Comparison of ENCODE assay signal across 1 cellular context in genomic region chr10:25493122-25493893, GRCh38.
TF ChIP-seq lines count a peak whose summit lies in the region.

No MANE protein-coding gene starts in this region.

TF ChIP-seq in K562, 482 proteins besides CTCF, POLR2A, EP300 and RAD21 (continued from another document and continues in another):
- TF ChIP-seq KAT7 (CRISPR knock-in tag; IDR thresholded peaks at IDR 0.05; ENCODE audit: borderline replicate concordance) (no peak), NRF1 (conservative IDR thresholded peaks at IDR 0.05 in 1 of 2, IDR thresholded peaks at IDR 0.05 in 1 of 2) (peak in 1 of 2 experiments; percentile 50; a peak in 3 of 4 replicates), JUND (IDR thresholded peaks at IDR 0.05; ENCODE audit: borderline replicate concordance, low read depth, low read length) (peak; percentile 90), JUND (tag; IDR thresholded peaks at IDR 0.05; ENCODE audit: borderline replicate concordance, low read depth, low read length) (peak; percentile 85; the same call in 2 of the 3 replicates), KLF13 (tag; IDR thresholded peaks at IDR 0.05; ENCODE audit: borderline replicate concordance, low read depth) (no peak), TCF3 (CRISPR knock-in tag; IDR thresholded peaks at IDR 0.05) (peak; percentile 92), MTA2 (IDR thresholded peaks at IDR 0.05; ENCODE audit: low read depth) (peak; percentile 89), KHSRP (IDR thresholded peaks at IDR 0.05) (no peak), TEAD2 (tag; IDR thresholded peaks at IDR 0.05) (no peak), ZNF740 (CRISPR knock-in tag; IDR thresholded peaks at IDR 0.05) (no peak), ZNF740 (tag; IDR thresholded peaks at IDR 0.05) (no peak), CBFA2T2 (conservative IDR thresholded peaks at IDR 0.05) (peak; percentile 87), HOMEZ (CRISPR knock-in tag; IDR thresholded peaks at IDR 0.05) (no peak), POLR2AphosphoS5 (IDR thresholded peaks at IDR 0.05; ENCODE audit: control insufficient read depth, insufficient read depth, low read depth, low read length) (peak; percentile 87), ZEB2 (IDR thresholded peaks at IDR 0.05) (0 out of 2 replicates have a peak, but pooled peaks have one; percentile 47), SMARCE1 (IDR thresholded peaks at IDR 0.05) (peak; percentile 99), EHMT2 (IDR thresholded peaks at IDR 0.05) (peak; percentile 85), PHF20 (IDR thresholded peaks at IDR 0.05; ENCODE audit: partially characterized antibody) (no peak), E2F1 (CRISPR knock-in tag; IDR thresholded peaks at IDR 0.05) (no peak), ZFP36 (IDR thresholded peaks at IDR 0.05; ENCODE audit: low read depth, low read length, partially characterized antibody) (peak; percentile 51), HMGN3 (IDR thresholded peaks at IDR 0.05; ENCODE audit: borderline replicate concordance, extremely low read depth, insufficient read length, low read depth, low read length) (peak; percentile 64), MAFF (IDR thresholded peaks at IDR 0.05; ENCODE audit: low read length) (peak; percentile 59), SMAD4 (CRISPR knock-in tag; conservative IDR thresholded peaks at IDR 0.05) (peak; percentile 63; the same call in 1 of the 2 replicates), ELF4 (CRISPR knock-in tag; IDR thresholded peaks at IDR 0.05) (no peak), MTA1 (IDR thresholded peaks at IDR 0.05; ENCODE audit: borderline replicate concordance) (peak; percentile 74; the same call in 1 of the 2 replicates), RBBP5 (IDR thresholded peaks at IDR 0.05; ENCODE audit: borderline replicate concordance, insufficient read depth, low read length, poor library complexity, severe bottlenecking) (no peak), FOS (IDR thresholded peaks at IDR 0.05; ENCODE audit: extremely low read depth, insufficient read length) (peak; percentile 15), PTRF (tag; IDR thresholded peaks at IDR 0.05) (no peak), STAG1 (CRISPR knock-in tag; IDR thresholded peaks at IDR 0.05; ENCODE audit: borderline replicate concordance) (no peak), ZNF24 (IDR thresholded peaks at IDR 0.05) (no peak; the same call in 1 of the 2 replicates), PRDM10 (IDR thresholded peaks at IDR 0.05; ENCODE audit: partially characterized antibody) (peak; percentile 33), MAZ (CRISPR knock-in tag; conservative IDR thresholded peaks at IDR 0.05 in 1 of 2, IDR thresholded peaks at IDR 0.05 in 1 of 2) (0 out of 4 replicates have a peak, but pooled peaks of 1 of the 2 experiments have one; percentile 37), PHTF2 (CRISPR knock-in tag; IDR thresholded peaks at IDR 0.05) (no peak), YY1 (IDR thresholded peaks at IDR 0.05; ENCODE audit: borderline replicate concordance in 1 of 3, control insufficient read depth in 1 of 3, extremely low read depth in 1 of 3, insufficient read depth in 3 of 3, insufficient read length in 1 of 3, insufficient replicate concordance in 2 of 3, low read depth in 1 of 3, low read length in 2 of 3) (peak in 1 of 3 experiments; percentile 46), NCOA2 (IDR thresholded peaks at IDR 0.05; ENCODE audit: partially characterized antibody in 2 of 2) (peak; percentile 25 to 89), CBX5 (IDR thresholded peaks at IDR 0.05; ENCODE audit: borderline replicate concordance, low read depth) (no peak), ZNF695 (CRISPR knock-in tag; IDR thresholded peaks at IDR 0.05) (no peak), ZNF347 (CRISPR knock-in tag; IDR thresholded peaks at IDR 0.05; ENCODE audit: low read depth) (no peak), RB1 (IDR thresholded peaks at IDR 0.05; ENCODE audit: low read depth) (no peak)
- TF ChIP-seq, protein P1, sequence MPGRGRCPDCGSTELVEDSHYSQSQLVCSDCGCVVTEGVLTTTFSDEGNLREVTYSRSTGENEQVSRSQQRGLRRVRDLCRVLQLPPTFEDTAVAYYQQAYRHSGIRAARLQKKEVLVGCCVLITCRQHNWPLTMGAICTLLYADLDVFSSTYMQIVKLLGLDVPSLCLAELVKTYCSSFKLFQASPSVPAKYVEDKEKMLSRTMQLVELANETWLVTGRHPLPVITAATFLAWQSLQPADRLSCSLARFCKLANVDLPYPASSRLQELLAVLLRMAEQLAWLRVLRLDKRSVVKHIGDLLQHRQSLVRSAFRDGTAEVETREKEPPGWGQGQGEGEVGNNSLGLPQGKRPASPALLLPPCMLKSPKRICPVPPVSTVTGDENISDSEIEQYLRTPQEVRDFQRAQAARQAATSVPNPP (IDR thresholded peaks at IDR 0.05; ENCODE audit: borderline replicate concordance, insufficient read depth, insufficient read length), result no peak
- TF ChIP-seq, protein P2, sequence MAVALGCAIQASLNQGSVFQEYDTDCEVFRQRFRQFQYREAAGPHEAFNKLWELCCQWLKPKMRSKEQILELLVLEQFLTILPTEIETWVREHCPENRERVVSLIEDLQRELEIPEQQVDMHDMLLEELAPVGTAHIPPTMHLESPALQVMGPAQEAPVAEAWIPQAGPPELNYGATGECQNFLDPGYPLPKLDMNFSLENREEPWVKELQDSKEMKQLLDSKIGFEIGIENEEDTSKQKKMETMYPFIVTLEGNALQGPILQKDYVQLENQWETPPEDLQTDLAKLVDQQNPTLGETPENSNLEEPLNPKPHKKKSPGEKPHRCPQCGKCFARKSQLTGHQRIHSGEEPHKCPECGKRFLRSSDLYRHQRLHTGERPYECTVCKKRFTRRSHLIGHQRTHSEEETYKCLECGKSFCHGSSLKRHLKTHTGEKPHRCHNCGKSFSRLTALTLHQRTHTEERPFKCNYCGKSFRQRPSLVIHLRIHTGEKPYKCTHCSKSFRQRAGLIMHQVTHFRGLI (CRISPR knock-in tag; IDR thresholded peaks at IDR 0.05), result no peak
- TF ChIP-seq, protein P3, sequence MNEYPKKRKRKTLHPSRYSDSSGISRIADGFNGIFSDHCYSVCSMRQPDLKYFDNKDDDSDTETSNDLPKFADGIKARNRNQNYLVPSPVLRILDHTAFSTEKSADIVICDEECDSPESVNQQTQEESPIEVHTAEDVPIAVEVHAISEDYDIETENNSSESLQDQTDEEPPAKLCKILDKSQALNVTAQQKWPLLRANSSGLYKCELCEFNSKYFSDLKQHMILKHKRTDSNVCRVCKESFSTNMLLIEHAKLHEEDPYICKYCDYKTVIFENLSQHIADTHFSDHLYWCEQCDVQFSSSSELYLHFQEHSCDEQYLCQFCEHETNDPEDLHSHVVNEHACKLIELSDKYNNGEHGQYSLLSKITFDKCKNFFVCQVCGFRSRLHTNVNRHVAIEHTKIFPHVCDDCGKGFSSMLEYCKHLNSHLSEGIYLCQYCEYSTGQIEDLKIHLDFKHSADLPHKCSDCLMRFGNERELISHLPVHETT (CRISPR knock-in tag; conservative IDR thresholded peaks at IDR 0.05 in 1 of 2, IDR thresholded peaks at IDR 0.05 in 1 of 2), result peak in 1 of 2 experiments; percentile 13; a peak in 1 of 4 replicates
- TF ChIP-seq, protein P4, sequence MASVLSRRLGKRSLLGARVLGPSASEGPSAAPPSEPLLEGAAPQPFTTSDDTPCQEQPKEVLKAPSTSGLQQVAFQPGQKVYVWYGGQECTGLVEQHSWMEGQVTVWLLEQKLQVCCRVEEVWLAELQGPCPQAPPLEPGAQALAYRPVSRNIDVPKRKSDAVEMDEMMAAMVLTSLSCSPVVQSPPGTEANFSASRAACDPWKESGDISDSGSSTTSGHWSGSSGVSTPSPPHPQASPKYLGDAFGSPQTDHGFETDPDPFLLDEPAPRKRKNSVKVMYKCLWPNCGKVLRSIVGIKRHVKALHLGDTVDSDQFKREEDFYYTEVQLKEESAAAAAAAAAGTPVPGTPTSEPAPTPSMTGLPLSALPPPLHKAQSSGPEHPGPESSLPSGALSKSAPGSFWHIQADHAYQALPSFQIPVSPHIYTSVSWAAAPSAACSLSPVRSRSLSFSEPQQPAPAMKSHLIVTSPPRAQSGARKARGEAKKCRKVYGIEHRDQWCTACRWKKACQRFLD (CRISPR knock-in tag; IDR thresholded peaks at IDR 0.05), result no peak; the same call in 1 of the 2 replicates
- TF ChIP-seq, protein P5, sequence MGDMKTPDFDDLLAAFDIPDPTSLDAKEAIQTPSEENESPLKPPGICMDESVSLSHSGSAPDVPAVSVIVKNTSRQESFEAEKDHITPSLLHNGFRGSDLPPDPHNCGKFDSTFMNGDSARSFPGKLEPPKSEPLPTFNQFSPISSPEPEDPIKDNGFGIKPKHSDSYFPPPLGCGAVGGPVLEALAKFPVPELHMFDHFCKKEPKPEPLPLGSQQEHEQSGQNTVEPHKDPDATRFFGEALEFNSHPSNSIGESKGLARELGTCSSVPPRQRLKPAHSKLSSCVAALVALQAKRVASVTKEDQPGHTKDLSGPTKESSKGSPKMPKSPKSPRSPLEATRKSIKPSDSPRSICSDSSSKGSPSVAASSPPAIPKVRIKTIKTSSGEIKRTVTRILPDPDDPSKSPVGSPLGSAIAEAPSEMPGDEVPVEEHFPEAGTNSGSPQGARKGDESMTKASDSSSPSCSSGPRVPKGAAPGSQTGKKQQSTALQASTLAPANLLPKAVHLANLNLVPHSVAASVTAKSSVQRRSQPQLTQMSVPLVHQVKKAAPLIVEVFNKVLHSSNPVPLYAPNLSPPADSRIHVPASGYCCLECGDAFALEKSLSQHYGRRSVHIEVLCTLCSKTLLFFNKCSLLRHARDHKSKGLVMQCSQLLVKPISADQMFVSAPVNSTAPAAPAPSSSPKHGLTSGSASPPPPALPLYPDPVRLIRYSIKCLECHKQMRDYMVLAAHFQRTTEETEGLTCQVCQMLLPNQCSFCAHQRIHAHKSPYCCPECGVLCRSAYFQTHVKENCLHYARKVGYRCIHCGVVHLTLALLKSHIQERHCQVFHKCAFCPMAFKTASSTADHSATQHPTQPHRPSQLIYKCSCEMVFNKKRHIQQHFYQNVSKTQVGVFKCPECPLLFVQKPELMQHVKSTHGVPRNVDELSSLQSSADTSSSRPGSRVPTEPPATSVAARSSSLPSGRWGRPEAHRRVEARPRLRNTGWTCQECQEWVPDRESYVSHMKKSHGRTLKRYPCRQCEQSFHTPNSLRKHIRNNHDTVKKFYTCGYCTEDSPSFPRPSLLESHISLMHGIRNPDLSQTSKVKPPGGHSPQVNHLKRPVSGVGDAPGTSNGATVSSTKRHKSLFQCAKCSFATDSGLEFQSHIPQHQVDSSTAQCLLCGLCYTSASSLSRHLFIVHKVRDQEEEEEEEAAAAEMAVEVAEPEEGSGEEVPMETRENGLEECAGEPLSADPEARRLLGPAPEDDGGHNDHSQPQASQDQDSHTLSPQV (IDR thresholded peaks at IDR 0.05), result peak; percentile 47; the same call in 1 of the 2 replicates
